In the genomic region with DNA sequence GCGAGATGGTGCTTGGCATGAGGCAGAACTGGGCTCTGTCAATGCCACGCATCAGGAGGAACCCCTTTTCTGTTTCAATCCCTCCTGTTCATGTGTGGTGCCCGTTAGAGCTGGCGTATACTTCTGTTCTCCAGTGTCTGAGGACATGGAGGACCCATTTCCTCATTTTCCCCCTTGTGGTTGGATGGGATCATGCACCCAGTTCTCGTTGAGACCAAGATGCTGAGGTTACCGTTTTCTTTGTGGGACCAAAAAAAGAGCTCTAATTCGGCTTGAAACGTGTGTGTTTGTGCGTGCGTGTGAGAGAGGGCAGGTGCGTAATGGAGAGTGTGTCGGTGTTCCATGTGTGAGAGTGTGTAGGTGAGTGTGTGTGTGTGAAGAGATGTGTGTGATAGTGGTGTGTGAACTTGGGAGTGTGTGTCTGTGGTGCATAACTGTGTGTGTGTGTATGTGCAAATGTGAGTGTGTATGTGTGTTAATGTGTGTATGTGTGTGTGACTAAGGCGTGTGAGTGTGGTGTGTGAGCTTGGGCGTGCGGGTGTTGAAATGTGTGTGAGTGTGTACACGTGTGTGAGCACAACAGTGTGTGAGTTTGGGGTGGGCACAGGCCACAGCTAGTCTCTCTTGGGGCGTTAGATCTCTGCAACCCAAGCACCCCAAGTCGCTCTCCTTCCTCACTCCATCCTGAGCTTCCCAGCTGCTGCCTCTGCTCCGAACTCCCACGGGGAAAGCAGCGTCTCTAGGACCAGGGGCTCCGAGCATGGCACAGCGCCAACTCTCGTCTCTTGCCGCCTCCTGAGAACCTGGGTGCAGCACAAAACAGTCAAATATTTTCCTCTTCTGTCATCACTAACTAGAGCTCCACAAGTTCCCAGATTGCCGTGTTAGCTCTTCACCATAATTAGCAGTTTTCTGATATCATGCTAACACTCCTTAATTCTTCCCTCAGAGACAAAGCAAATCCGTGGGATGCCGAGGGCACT, we compare ENCODE assay signal across 8 cellular contexts.
DNase-seq lines count a peak whose midpoint lies in the region; ATAC-seq, FAIRE-seq and TF ChIP-seq lines count a peak whose summit lies in the region.

No MANE protein-coding gene starts in this region.

- H3K36me3 Mint-ChIP-seq in HFFc6 (ENCODE audit: low read depth) (no peaks in the 10 kb centered on the region), T-helper 17 cell (ENCODE audit: low read depth) (peaks cover 4% of the 10 kb centered on the region)
- no peaks in the 10 kb centered on the region for H3K36me3 Mint-ChIP-seq in T-helper 2 cell treated with Interferon-gamma antibody and Interleukin-4, amounts not matched to agents 5 μg/mL and 100 μg/mL, for 36 hours (ENCODE audit: low read depth)
- no peaks in the 10 kb centered on the region for H3K36me3 Mint-ChIP-seq in activated T-helper 2 cell treated with anti-CD3 and anti-CD28 coated beads, Interferon-gamma antibody, Interleukin-2, Interleukin-4, amounts not matched to agents 10 μg/mL and 5 μg/mL and 100 μg/mL, durations not matched to agents 14 hours and 24 hours and 36 hours (ENCODE audit: low read depth)

- peaks cover 10% of the 10 kb centered on the region for H3K4me1 Mint-ChIP-seq in HFFc6 (ENCODE audit: low read depth)
- H3K4me1 Mint-ChIP-seq in T-helper 17 cell = peaks cover 15% of the 10 kb centered on the region
- H3K4me1 Mint-ChIP-seq in T-helper 2 cell treated with Interferon-gamma antibody and Interleukin-4, amounts not matched to agents 5 μg/mL and 100 μg/mL, for 36 hours (ENCODE audit: low read depth) = peaks cover 2% of the 10 kb centered on the region
- peaks cover 6% of the 10 kb centered on the region for H3K4me1 Mint-ChIP-seq in activated T-helper 2 cell treated with anti-CD3 and anti-CD28 coated beads, Interferon-gamma antibody, Interleukin-2, Interleukin-4, amounts not matched to agents 10 μg/mL and 5 μg/mL and 100 μg/mL, durations not matched to agents 14 hours and 24 hours and 36 hours (ENCODE audit: low read depth)

- H3K4me3 Mint-ChIP-seq in HFFc6 (no peak overlapping the region), T-helper 17 cell (peak overlapping the region; percentile 10)
- no peak overlapping the region for H3K4me3 Mint-ChIP-seq in T-helper 2 cell treated with Interferon-gamma antibody and Interleukin-4, amounts not matched to agents 5 μg/mL and 100 μg/mL, for 36 hours
- H3K4me3 Mint-ChIP-seq in activated T-helper 2 cell treated with anti-CD3 and anti-CD28 coated beads, Interferon-gamma antibody, Interleukin-2, Interleukin-4, amounts not matched to agents 10 μg/mL and 5 μg/mL and 100 μg/mL, durations not matched to agents 14 hours and 24 hours and 36 hours (ENCODE audit: low read depth) = no peak overlapping the region

- H3K4me3 ChIP-seq in kidney (ENCODE audit: low read length in 2 of 2) = no peak overlapping the region

- H3K27ac Mint-ChIP-seq in HFFc6 (no peak overlapping the region), T-helper 17 cell (peak overlapping the region; percentile 17)
- H3K27ac Mint-ChIP-seq in T-helper 2 cell treated with Interferon-gamma antibody and Interleukin-4, amounts not matched to agents 5 μg/mL and 100 μg/mL, for 36 hours = no peak overlapping the region
- no peak overlapping the region for H3K27ac Mint-ChIP-seq in activated T-helper 2 cell treated with anti-CD3 and anti-CD28 coated beads, Interferon-gamma antibody, Interleukin-2, Interleukin-4, amounts not matched to agents 10 μg/mL and 5 μg/mL and 100 μg/mL, durations not matched to agents 14 hours and 24 hours and 36 hours

- FAIRE-seq in kidney (lab: Jason Lieb, UNC) = no peak

- H3K9me3 ChIP-seq in T-helper 17 cell (ENCODE audit: control insufficient read depth, low read length, poor library complexity, severe bottlenecking) (no peaks in the 10 kb centered on the region), kidney (ENCODE audit: control insufficient read depth in 1 of 2, low read length in 2 of 2) (no peaks in the 10 kb centered on the region)

- intact Hi-C loops in kidney (cut with DNase I) = no loop called here
- intact Hi-C loops in activated T-helper 2 cell treated with anti-CD3 and anti-CD28 coated beads, Interferon-gamma antibody, Interleukin-2, Interleukin-4, amounts not matched to agents 10 μg/mL and 5 μg/mL and 100 μg/mL, durations not matched to agents 14 hours and 24 hours and 36 hours (cut with micrococcal nuclease) = no loop called here

- no peak for ATAC-seq in T-helper 17 cell
- no peak for ATAC-seq in GM21723 (IDR thresholded peaks at IDR 0.05; ENCODE audit: unreplicated experiment)

- DNase-seq in COLO668 (lab: John Stamatoyannopoulos, UW; ENCODE audit: unreplicated experiment) (peak; percentile 30), HFFc6 (no peak), T-helper 17 cell (no peak), kidney (no peak)
- DNase-seq in T-helper 2 cell treated with Interferon-gamma antibody and Interleukin-4, amounts not matched to agents 5 μg/mL and 100 μg/mL, for 36 hours (ENCODE audit: low spot score) = no peak
- DNase-seq in activated T-cell treated with anti-CD3 and anti-CD28 coated beads, Interleukin-2, amount 50 U/mL, for 1 hour = no peak
- no peak for DNase-seq in activated T-helper 2 cell treated with anti-CD3 and anti-CD28 coated beads, Interferon-gamma antibody, Interleukin-2, Interleukin-4, amounts not matched to agents 10 μg/mL and 5 μg/mL and 100 μg/mL, durations not matched to agents 14 hours and 24 hours and 36 hours (ENCODE audit: low spot score)

- no peak overlapping the region for H3K27ac ChIP-seq in kidney (ENCODE audit: low read depth in 2 of 2, low read length in 2 of 2)

- H3K27me3 Mint-ChIP-seq in HFFc6 (ENCODE audit: insufficient read depth) (peaks cover 9% of the 10 kb centered on the region), T-helper 17 cell (peaks cover 32% of the 10 kb centered on the region)
- no peaks in the 10 kb centered on the region for H3K27me3 Mint-ChIP-seq in T-helper 2 cell treated with Interferon-gamma antibody and Interleukin-4, amounts not matched to agents 5 μg/mL and 100 μg/mL, for 36 hours (ENCODE audit: low read depth)
- H3K27me3 Mint-ChIP-seq in activated T-helper 2 cell treated with anti-CD3 and anti-CD28 coated beads, Interferon-gamma antibody, Interleukin-2, Interleukin-4, amounts not matched to agents 10 μg/mL and 5 μg/mL and 100 μg/mL, durations not matched to agents 14 hours and 24 hours and 36 hours (ENCODE audit: low read depth) = peaks cover 1% of the 10 kb centered on the region

- no peaks in the 10 kb centered on the region for H3K9me3 Mint-ChIP-seq in HFFc6
- no peaks in the 10 kb centered on the region for H3K9me3 Mint-ChIP-seq in T-helper 2 cell treated with Interferon-gamma antibody and Interleukin-4, amounts not matched to agents 5 μg/mL and 100 μg/mL, for 36 hours
- H3K9me3 Mint-ChIP-seq in activated T-helper 2 cell treated with anti-CD3 and anti-CD28 coated beads, Interferon-gamma antibody, Interleukin-2, Interleukin-4, amounts not matched to agents 10 μg/mL and 5 μg/mL and 100 μg/mL, durations not matched to agents 14 hours and 24 hours and 36 hours = no peaks in the 10 kb centered on the region

- H3K36me3 ChIP-seq in kidney (ENCODE audit: control insufficient read depth in 1 of 2, insufficient read depth in 2 of 2, low read length in 2 of 2) = no peaks in the 10 kb centered on the region

- no peak overlapping the region for H3K9ac ChIP-seq in kidney (ENCODE audit: low read length in 2 of 2)

- TF ChIP-seq CTCF in HFFc6 (IDR thresholded peaks at IDR 0.05) (peak; percentile 72), kidney (IDR thresholded peaks at IDR 0.05; ENCODE audit: borderline replicate concordance, extremely low read depth, insufficient read depth) (peak; percentile 28)

- no peaks in the 10 kb centered on the region for H3K4me1 ChIP-seq in kidney (ENCODE audit: control insufficient read depth in 1 of 2, insufficient read depth in 1 of 2, low read depth in 1 of 2, low read length in 2 of 2)
